9 cellular contexts compared by ENCODE assay signal in genomic region chr1:211548321-211549091, GRCh38. TPM values are rescaled to one million over a fixed set of nuclear protein-coding genes. Genes with fewer than 3 reads are reported as not detected.
DNase-seq lines count a peak whose midpoint lies in the region; FAIRE-seq and TF ChIP-seq lines count a peak whose summit lies in the region.
"Had no signal": no experiment of that assay in that cellular context is flagged by ENCODE, and none has a peak within 500 bp of the region (broad histone marks: within the 10 kb centered on the region; RNA-seq: fewer than 3 reads in every experiment).

No MANE protein-coding gene starts in this region.

- no peaks in the 10 kb centered on the region for H3K27me3 ChIP-seq in H1 (replicated peaks in 1 of 4; ENCODE audit: control insufficient read depth in 3 of 4, extremely low read depth in 1 of 4, insufficient read depth in 3 of 4, low read length in 3 of 4)

- no peaks in the 10 kb centered on the region for H3K36me3 ChIP-seq in H1 (ENCODE audit: control insufficient read depth in 2 of 4, insufficient read depth in 4 of 4, low read length in 3 of 4)

- H3K27me3 Mint-ChIP-seq in progenitor cell of endocrine pancreas, result peaks cover 7% of the 10 kb centered on the region

- H3K23ac ChIP-seq in H1 (ENCODE audit: insufficient read length), result no peak overlapping the region

- no peak for FAIRE-seq in H1 (lab: Jason Lieb, UNC)
- FAIRE-seq: G401.6 had no signal

- no peaks in the 10 kb centered on the region for H3K9me3 ChIP-seq in H1 (ENCODE audit: insufficient read depth in 2 of 2, low read depth in 1 of 2, low read length in 1 of 2)

- peak; percentile 74 for DNase-seq in DMS 273 (lab: John Stamatoyannopoulos, UW; ENCODE audit: unreplicated experiment)
- peak; percentile 82 for DNase-seq in NCI-H1436 treated with DMSO at 0.1 percent for 48 hours (lab: John Stamatoyannopoulos, UW)
- DNase-seq in H1 (ENCODE audit: low read depth in 1 of 2, low spot score in 2 of 2), result no peak
- no peak for DNase-seq in progenitor cell of endocrine pancreas (ENCODE audit: low spot score, unreplicated experiment)
- no peak for DNase-seq in central memory CD4-positive, alpha-beta T cell
- DNase-seq in DMS153 treated with DMSO at 0.1 percent for 48 hours (lab: John Stamatoyannopoulos, UW; ENCODE audit: unreplicated experiment), result no peak
- DNase-seq in cerebellar nuclear complex (lab: John Stamatoyannopoulos, UW), result no peak
- no peak for DNase-seq in GM03348 (ENCODE audit: low spot score)

- no peak for TF ChIP-seq RAD21 in H1 (IDR thresholded peaks at IDR 0.05 in 1 of 2, conservative IDR thresholded peaks at IDR 0.05 in 1 of 2; ENCODE audit: low read depth in 2 of 2, low read length in 2 of 2)

- H2BK12ac ChIP-seq in H1 (ENCODE audit: low read depth, low read length), result peak overlapping the region; percentile 55; the same call in 1 of the 2 replicates

- no peak overlapping the region for H2BK5ac ChIP-seq in H1 (ENCODE audit: low read depth, low read length)

- H2AFZ ChIP-seq in H1 (ENCODE audit: low read length), result peak overlapping the region; percentile 92; the same call in 1 of the 2 replicates

- H3K4me1 Mint-ChIP-seq in progenitor cell of endocrine pancreas (ENCODE audit: low read depth), result peaks cover 3% of the 10 kb centered on the region

- no peak for TF ChIP-seq EP300 in H1 (IDR thresholded peaks at IDR 0.05; ENCODE audit: borderline replicate concordance in 1 of 2, low read depth in 2 of 2, low read length in 2 of 2)

- no peak overlapping the region for H4K5ac ChIP-seq in H1 (ENCODE audit: insufficient read length, low read depth, low read length)

- H3K4me3 ChIP-seq in H1 (ENCODE audit: extremely low read depth in 1 of 4, insufficient read depth in 2 of 4, low read depth in 3 of 4, low read length in 4 of 4), result no peak overlapping the region

- peak overlapping the region; percentile 49 for H3K27ac Mint-ChIP-seq in progenitor cell of endocrine pancreas

- no peak overlapping the region for H3K4me3 Mint-ChIP-seq in progenitor cell of endocrine pancreas (ENCODE audit: low read depth)

- no peaks in the 10 kb centered on the region for H4K20me1 ChIP-seq in H1 (replicated peaks in 1 of 2; ENCODE audit: control insufficient read depth in 1 of 2, insufficient read depth in 2 of 2, low read length in 2 of 2)

- TF ChIP-seq CTCF in H1 (IDR thresholded peaks at IDR 0.05; ENCODE audit: control extremely low read depth in 1 of 3, insufficient read depth in 1 of 3, low read depth in 1 of 3, low read length in 3 of 3), result no peak
- no peak for TF ChIP-seq CTCF in progenitor cell of endocrine pancreas (IDR thresholded peaks at IDR 0.05; ENCODE audit: unreplicated experiment)

- H3K4me1 ChIP-seq in H1 (replicated peaks in 1 of 4; ENCODE audit: control insufficient read depth in 3 of 4, insufficient read depth in 4 of 4, low read length in 3 of 4), result peaks cover 0 to 7% (median 1%) of the 10 kb centered on the region in 4 experiments; a peak in 3 of 7 replicates

- no peaks in the 10 kb centered on the region for H3K79me1 ChIP-seq in H1 (ENCODE audit: low read depth, low read length)

- no peak overlapping the region for H3K27ac ChIP-seq in H1 (ENCODE audit: low read depth, low read length)

- H2BK20ac ChIP-seq in H1 (ENCODE audit: low read length), result no peak overlapping the region

- no peak overlapping the region for H3K18ac ChIP-seq in H1 (ENCODE audit: extremely low read depth, low read length)

- no peaks in the 10 kb centered on the region for H3K23me2 ChIP-seq in H1 (ENCODE audit: low read depth, low read length)

- H3K79me2 ChIP-seq in H1 (ENCODE audit: control insufficient read depth in 1 of 2, insufficient read depth in 2 of 2, low read length in 2 of 2), result no peaks in the 10 kb centered on the region

- no peak overlapping the region for H3K56ac ChIP-seq in H1 (replicated peaks; ENCODE audit: insufficient read length, low read depth, low read length)

- CTCF ChIA-PET in H1 (lab: Charles Lee; ENCODE audit: partially characterized antibody), result interaction anchor here (1.1 to 3.0 kb wide), 8 partner anchors 9 to 109 kb away, joined by 3 to 9 read pairs (median 4); partner anchors contain the start of gene SLC30A1

- no peaks in the 10 kb centered on the region for H3K9me3 Mint-ChIP-seq in progenitor cell of endocrine pancreas (ENCODE audit: low read depth)

- POLR2A ChIA-PET in H1 (lab: Charles Lee; ENCODE audit: partially characterized antibody), result no interaction called here

- H3K14ac ChIP-seq in H1 (ENCODE audit: insufficient read length), result no peak overlapping the region

- peak overlapping the region; percentile 6; the same call in 1 of the 2 replicates for H2BK15ac ChIP-seq in H1 (ENCODE audit: low read length)

- no peak overlapping the region for H4K8ac ChIP-seq in H1 (ENCODE audit: extremely low read depth, insufficient read depth, low read length)

- WGBS in H1 (ENCODE audit: extremely low coverage in 1 of 2, insufficient coverage in 1 of 2, insufficient read length in 1 of 2, insufficient replicate concordance in 2 of 2, low coverage in 1 of 2, low lambda C conversion rate in 2 of 2, missing lambda C conversion rate in 1 of 2), 2 experiments, result 85% methylated on average over 9 of the region's 9 CpGs; no CpG with 5 or more reads in 1 of the 2 experiments

- no peaks in the 10 kb centered on the region for H3K36me3 Mint-ChIP-seq in progenitor cell of endocrine pancreas (ENCODE audit: insufficient read depth)

- H2BK120ac ChIP-seq in H1 (replicated peaks; ENCODE audit: low read depth, low read length), result no peak overlapping the region

- H3K9ac ChIP-seq in H1 (replicated peaks in 1 of 4; ENCODE audit: extremely low read depth in 1 of 4, low read depth in 3 of 4, low read length in 3 of 4), result no peak overlapping the region

- no peak overlapping the region for H3K4me2 ChIP-seq in H1 (ENCODE audit: insufficient read depth in 1 of 2, low read depth in 2 of 2, low read length in 2 of 2)

- no peak for TF ChIP-seq POLR2A in H1 (IDR thresholded peaks at IDR 0.05; ENCODE audit: control extremely low read depth in 1 of 2, low read depth in 2 of 2, low read length in 2 of 2)

- no peak overlapping the region for H2AK5ac ChIP-seq in H1 (ENCODE audit: low read depth, low read length)

- H4K91ac ChIP-seq in H1 (replicated peaks; ENCODE audit: insufficient read length, low read length), result no peak overlapping the region

- no peak overlapping the region for H3K4ac ChIP-seq in H1 (replicated peaks; ENCODE audit: insufficient read length, low read depth, low read length)

TF ChIP-seq in H1, 55 proteins besides CTCF, POLR2A, EP300 and RAD21:
- TF ChIP-seq NRF1 (IDR thresholded peaks at IDR 0.05; ENCODE audit: low read depth, low read length) (no peak), GABPA (IDR thresholded peaks at IDR 0.05; ENCODE audit: borderline replicate concordance, insufficient read depth, low read length) (no peak), PHF8 (conservative IDR thresholded peaks at IDR 0.05; ENCODE audit: low read depth, low read length) (no peak), SP4 (IDR thresholded peaks at IDR 0.05; ENCODE audit: low read length) (no peak), SP1 (IDR thresholded peaks at IDR 0.05; ENCODE audit: low read depth, low read length) (no peak), MAX (IDR thresholded peaks at IDR 0.05) (no peak), TBP (IDR thresholded peaks at IDR 0.05; ENCODE audit: low read depth, low read length) (no peak), KDM5A (IDR thresholded peaks at IDR 0.05; ENCODE audit: low read length) (no peak), SIX5 (IDR thresholded peaks at IDR 0.05; ENCODE audit: low read depth, low read length) (no peak), KDM4A (IDR thresholded peaks at IDR 0.05; ENCODE audit: low read depth, low read length, severe bottlenecking) (no peak), TEAD4 (IDR thresholded peaks at IDR 0.05; ENCODE audit: low read depth, low read length) (no peak), ZNF274 (IDR thresholded peaks at IDR 0.05; ENCODE audit: borderline replicate concordance, extremely low read depth, low read length) (no peak), SP2 (IDR thresholded peaks at IDR 0.05; ENCODE audit: low read length) (no peak), MAFK (IDR thresholded peaks at IDR 0.05; ENCODE audit: low read depth, low read length) (no peak), BRCA1 (IDR thresholded peaks at IDR 0.05; ENCODE audit: low read depth, low read length) (no peak)

RNA-seq across cellular contexts. Expression of gene SLC30A1, which starts 30.5 kb away (rescaled TPM):
- total RNA-seq in H1 (2021; fragmentation: NEBNext Ultra II Directional; extraction: Animal tissue kit (Norgen Biotek cat#: 25700)), result 13.5 and 14.0 TPM in 2 replicates
- 3.7 and 4.5 TPM in 2 replicates for polyA plus RNA-seq in H1 (2011; rRNA removed)
- 5.9 TPM for polyA plus RNA-seq in H1 (2011; cell fraction: cytosol; rRNA removed)
- 3.7 TPM for polyA plus RNA-seq in H1 (2011; cell fraction: nucleus; rRNA removed)
- polyA plus RNA-seq in H1 (2012, experiment 1 of 2), result 2.7 to 6.2 TPM (median 4.9 TPM) in 4 replicates
- 1.0 TPM for polyA plus RNA-seq in H1 (2012, experiment 2 of 2)
- 7.1 TPM for polyA plus RNA-seq in H1 (2013, experiment 1 of 2)
- polyA plus RNA-seq in H1 (2013, experiment 2 of 2), result 8.0 TPM
- polyA minus RNA-seq in H1 (2011; rRNA and poly(A)+ RNA removed), result 10.4 and 15.8 TPM in 2 replicates
- polyA minus RNA-seq in H1 (2011; cell fraction: cytosol; rRNA and poly(A)+ RNA removed), result 15.5 TPM
- 16.7 TPM for polyA minus RNA-seq in H1 (2011; cell fraction: nucleus; rRNA and poly(A)+ RNA removed)
- total RNA-seq in progenitor cell of endocrine pancreas, result 8.7 and 9.3 TPM in 2 replicates

RNA-seq across cellular contexts. Expression of gene RD3, which starts 56.5 kb away (rescaled TPM):
- 0.15 and 0.17 TPM in 2 replicates for total RNA-seq in H1 (2021; fragmentation: NEBNext Ultra II Directional; extraction: Animal tissue kit (Norgen Biotek cat#: 25700))
- 0.08 TPM in 2 replicates for polyA plus RNA-seq in H1 (2011; rRNA removed)
- 0.13 TPM for polyA plus RNA-seq in H1 (2011; cell fraction: cytosol; rRNA removed)
- polyA plus RNA-seq in H1 (2011; cell fraction: nucleus; rRNA removed), result 0.03 TPM
- 0.05 to 0.14 TPM (median 0.07 TPM) in 4 replicates for polyA plus RNA-seq in H1 (2012, experiment 1 of 2)
- 0.07 TPM for polyA plus RNA-seq in H1 (2012, experiment 2 of 2)
- polyA plus RNA-seq in H1 (2013, experiment 1 of 2), result 0.14 TPM
- 0.07 TPM for polyA plus RNA-seq in H1 (2013, experiment 2 of 2)
- 0.09 and 0.15 TPM in 2 replicates for polyA minus RNA-seq in H1 (2011; rRNA and poly(A)+ RNA removed)
- polyA minus RNA-seq in H1 (2011; cell fraction: cytosol; rRNA and poly(A)+ RNA removed), result not detected
- 0.20 TPM for polyA minus RNA-seq in H1 (2011; cell fraction: nucleus; rRNA and poly(A)+ RNA removed)
- total RNA-seq in progenitor cell of endocrine pancreas, result not detected in 2 replicates

Comparison
In these comparisons a context has a peak if more than half of its experiments do, and no peak if none do; other contexts are left out.
1. DNase-seq: peak in DMS 273 (single experiment) and NCI-H1436 treated with DMSO at 0.1 percent for 48 hours (single experiment); none in H1 (0 of 2), progenitor cell of endocrine pancreas (single experiment), central memory CD4-positive, alpha-beta T cell (single experiment), DMS153 treated with DMSO at 0.1 percent for 48 hours (single experiment), cerebellar nuclear complex (0 of 2) and GM03348 (single experiment).